ENCODE assay signal across 9 cellular contexts in the genomic region with DNA sequence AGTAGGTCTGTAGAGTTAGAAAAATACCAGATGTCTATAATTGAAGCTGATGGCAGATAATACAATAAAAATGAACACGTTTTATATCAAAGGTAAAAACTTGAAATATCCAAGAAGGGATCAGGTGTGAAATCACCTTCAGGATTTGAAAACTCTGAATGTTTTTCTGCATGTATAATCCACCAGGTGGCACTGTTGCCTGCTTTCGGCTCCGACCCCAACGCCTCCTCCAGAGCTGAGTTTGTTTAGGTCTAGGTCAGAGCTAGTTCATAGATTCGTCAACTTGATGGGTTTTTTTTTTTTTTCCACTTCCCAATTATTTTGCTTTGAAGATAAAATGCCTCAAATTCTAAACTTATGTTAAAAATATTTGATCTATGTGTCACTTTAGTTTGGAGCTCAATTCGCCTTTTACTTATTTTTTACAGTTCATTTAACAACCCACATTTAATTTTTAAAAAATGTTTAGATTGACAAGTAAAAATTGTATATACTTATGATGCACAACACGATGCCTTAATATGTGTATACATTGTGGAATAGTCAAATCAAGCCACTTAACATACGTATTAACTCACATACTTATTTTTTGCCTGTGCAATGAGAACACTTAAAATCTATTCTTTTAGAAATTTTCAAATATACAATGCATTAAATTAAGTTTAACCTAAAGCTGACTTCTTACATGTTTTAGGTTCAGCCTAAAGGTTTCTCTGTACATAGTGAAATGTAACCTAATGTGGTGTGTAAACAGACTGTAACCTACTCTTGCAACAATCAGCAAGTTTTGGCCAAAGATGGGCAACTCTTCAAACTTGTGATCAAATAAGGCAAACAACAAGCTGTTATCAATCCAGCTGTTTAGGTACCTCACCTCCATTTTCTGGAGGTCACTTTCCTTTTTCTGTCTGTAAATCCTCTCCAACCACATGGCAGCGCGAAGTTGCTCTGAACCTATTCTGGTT. TPM values are rescaled to one million over a fixed set of nuclear protein-coding genes. Genes with fewer than 3 reads are reported as not detected.
A peak's percentile ranks its signal among the peaks of the same experiment; 100 is the strongest.
DNase-seq lines count a peak whose midpoint lies in the region; FAIRE-seq lines count a peak whose summit lies in the region.
"Had no signal": no experiment of that assay in that cellular context is flagged by ENCODE, and none has a peak within 500 bp of the region (broad histone marks: within the 10 kb centered on the region; RNA-seq: fewer than 3 reads in every experiment).

No MANE protein-coding gene starts in this region.

- H3K27me3 ChIP-seq in Karpas-422 (ENCODE audit: low read length) (no peaks in the 10 kb centered on the region), SJSA1 (replicated peaks) (no peaks in the 10 kb centered on the region)

- peak; percentile 27 for DNase-seq in NK-92 treated with Interleukin-12 subunit alpha and Interleukin-12 subunit beta, amount 100 ng/mL, for 24 hours (lab: John Stamatoyannopoulos, UW)
- no peak for DNase-seq in NK-92 (lab: John Stamatoyannopoulos, UW; ENCODE audit: unreplicated experiment)
- DNase-seq in Karpas-422, result peak; percentile 83
- peak; percentile 36 to 59 for DNase-seq in SJSA1 (ENCODE audit: low read depth in 1 of 2, low spot score in 2 of 2)
- peak; percentile 69 for DNase-seq in activated naive CD4-positive, alpha-beta T cell treated with anti-CD3 and anti-CD28 coated beads, Interleukin-2, amount 10 ng/mL, durations not matched to agents 7 days and 5 days
- DNase-seq in globus pallidus (ENCODE audit: low spot score), result peak; percentile 77
- DNase-seq in posterior vena cava (ENCODE audit: low spot score), result peak; percentile 80
- peak; percentile 68 for DNase-seq in urothelium cell line (ENCODE audit: low spot score)

- H3K27ac ChIP-seq in Karpas-422 (ENCODE audit: low read length) (no peak overlapping the region), SJSA1 (no peak overlapping the region)
- H3K27ac ChIP-seq: skin epidermis had no signal

- H2AFZ ChIP-seq in Karpas-422 (ENCODE audit: low read length), result no peak overlapping the region

- no peaks in the 10 kb centered on the region for H4K20me1 ChIP-seq in Karpas-422 (ENCODE audit: insufficient read depth, low read depth, low read length)

- H3K36me3 Mint-ChIP-seq in activated naive CD4-positive, alpha-beta T cell treated with anti-CD3 and anti-CD28 coated beads, Interleukin-2, amount 10 ng/mL, durations not matched to agents 7 days and 5 days, result no peaks in the 10 kb centered on the region

- no peak for FAIRE-seq in urothelium cell line (lab: Jason Lieb, UNC)

- no peak overlapping the region for H3K27ac Mint-ChIP-seq in activated naive CD4-positive, alpha-beta T cell treated with anti-CD3 and anti-CD28 coated beads, Interleukin-2, amount 10 ng/mL, durations not matched to agents 7 days and 5 days

- H3K4me1 ChIP-seq in Karpas-422 (ENCODE audit: low read length), result no peaks in the 10 kb centered on the region
- peaks cover 4% of the 10 kb centered on the region; the same call in 1 of the 2 replicates for H3K4me1 ChIP-seq in SJSA1 (replicated peaks)

- H3K9me3 Mint-ChIP-seq in activated naive CD4-positive, alpha-beta T cell treated with anti-CD3 and anti-CD28 coated beads, Interleukin-2, amount 10 ng/mL, durations not matched to agents 7 days and 5 days, result peaks cover 6% of the 10 kb centered on the region

- H3K36me3 ChIP-seq in Karpas-422 (ENCODE audit: insufficient read depth, low read length) (no peaks in the 10 kb centered on the region), SJSA1 (no peaks in the 10 kb centered on the region)

- H3K27me3 Mint-ChIP-seq in activated naive CD4-positive, alpha-beta T cell treated with anti-CD3 and anti-CD28 coated beads, Interleukin-2, amount 10 ng/mL, durations not matched to agents 7 days and 5 days, result peaks cover 11% of the 10 kb centered on the region

- no peaks in the 10 kb centered on the region for H3K9me2 ChIP-seq in Karpas-422 (replicated peaks; ENCODE audit: insufficient read depth, low read length)

- no peaks in the 10 kb centered on the region for H3K4me1 Mint-ChIP-seq in activated naive CD4-positive, alpha-beta T cell treated with anti-CD3 and anti-CD28 coated beads, Interleukin-2, amount 10 ng/mL, durations not matched to agents 7 days and 5 days

- H3K9me3 ChIP-seq in Karpas-422 (ENCODE audit: low read length) (no peaks in the 10 kb centered on the region), SJSA1 (replicated peaks) (no peaks in the 10 kb centered on the region)

- H3K4me3 ChIP-seq in Karpas-422 (ENCODE audit: low read length) (no peak overlapping the region), SJSA1 (no peak overlapping the region)
- H3K4me3 ChIP-seq: skin epidermis had no signal

- H3K4me2 ChIP-seq in Karpas-422 (ENCODE audit: low read depth, low read length, poor library complexity, severe bottlenecking), result no peak overlapping the region

- CTCF ChIA-PET in activated naive CD4-positive, alpha-beta T cell treated with anti-CD3 and anti-CD28 coated beads, Interleukin-2, amount 10 ng/mL, durations not matched to agents 7 days and 5 days (lab: Charles Lee), result interaction anchor here (0.6 to 2.4 kb wide), 23 partner anchors 8 to 1492 kb away, joined by 3 to 30 read pairs (median 4); no protein-coding TSS in a partner anchor

- intact Hi-C loops in posterior vena cava (cut with DNase I), result loop anchor here in 1 of 2 donors (5.0 kb wide), 1 partner anchor 322 kb away; no protein-coding TSS in a partner anchor

- H3K9ac ChIP-seq in Karpas-422 (ENCODE audit: low read length), result no peak overlapping the region

- H3K4me3 Mint-ChIP-seq in activated naive CD4-positive, alpha-beta T cell treated with anti-CD3 and anti-CD28 coated beads, Interleukin-2, amount 10 ng/mL, durations not matched to agents 7 days and 5 days, result no peak overlapping the region

- H3K79me2 ChIP-seq in Karpas-422 (ENCODE audit: low read length), result no peaks in the 10 kb centered on the region

RNA-seq across cellular contexts. Expression of a gene that starts 39.4 kb away (rescaled TPM):
- 2.5 and 8.6 TPM in 2 replicates for total RNA-seq in Karpas-422 (2014; rRNA removed; shearing (Covaris generic); ENCODE audit: low replicate concordance)
- total RNA-seq in SJSA1 (2014; rRNA removed; shearing (Covaris generic)), result 12.6 and 14.3 TPM in 2 replicates
- 10 to 100 TPM; 11.7 to 14.6 TPM for total RNA-seq in posterior vena cava
